Comparison of ENCODE assay signal across 12 cellular contexts in genomic region chr5:55914141-55914413, GRCh38.
DNase-seq lines count a peak whose midpoint lies in the region; ATAC-seq and TF ChIP-seq lines count a peak whose summit lies in the region.
"Had no signal": no experiment of that assay in that cellular context is flagged by ENCODE, and none has a peak within 500 bp of the region (broad histone marks: within the 10 kb centered on the region; RNA-seq: fewer than 3 reads in every experiment).

No MANE protein-coding gene starts in this region.

- ATAC-seq in GM18868 (IDR thresholded peaks at IDR 0.05; ENCODE audit: unreplicated experiment) (peak; percentile 77), GM21619 (IDR thresholded peaks at IDR 0.05; ENCODE audit: unreplicated experiment) (peak; percentile 95), HG03108 (IDR thresholded peaks at IDR 0.05; ENCODE audit: unreplicated experiment) (peak; percentile 97), T-cell (replicated peaks in 1 of 4) (no peak)
- ATAC-seq in activated CD8-positive, alpha-beta memory T cell treated with anti-CD3 and anti-CD28 coated beads, Interleukin-2, amount 10 ng/mL, durations not matched to agents 7 days and 5 days: no peak
- ATAC-seq: stimulated activated naive CD8-positive, alpha-beta T cell treated with anti-CD3 and anti-CD28 coated beads, Interleukin-15, amount 100 ng/mL, for 72 hours had no signal

- in situ Hi-C loops in GM13977 (cut with MboI; ENCODE audit: low pct_unique_long_range_greater_than_20kb, low sequenced_read_pairs, unreplicated experiment): no loop called here

- TF ChIP-seq CTCF in GM13977 (IDR thresholded peaks at IDR 0.05; ENCODE audit: extremely low read depth, insufficient read depth, missing control alignments): no peak

- DNase-seq in glomerular visceral epithelial cell (ENCODE audit: extremely low spot score) (peak; percentile 76), T-cell (no peak), GM13977 (ENCODE audit: low spot score) (no peak)
- no peak for DNase-seq in stimulated activated CD4-positive, alpha-beta T cell treated with anti-CD3 and anti-CD28 coated beads, Interleukin-4, amount 100 ng/mL, for 1 hour
- DNase-seq in activated CD8-positive, alpha-beta memory T cell treated with anti-CD3 and anti-CD28 coated beads, Interleukin-2, amount 10 ng/mL, durations not matched to agents 7 days and 5 days: no peak
- DNase-seq: activated CD4-positive, alpha-beta T cell treated with anti-CD3 and anti-CD28 coated beads for 4 hours; activated naive CD4-positive, alpha-beta T cell; stimulated activated CD4-positive, alpha-beta T cell treated with anti-CD3 and anti-CD28 coated beads, Interleukin-1b, Interleukin-23, amount 100 ng/mL, for 48 hours; stimulated activated naive CD8-positive, alpha-beta T cell treated with anti-CD3 and anti-CD28 coated beads, Interleukin-15, amount 100 ng/mL, for 72 hours had no signal

- H3K9me3 Mint-ChIP-seq in T-cell: no peaks in the 10 kb centered on the region
- no peaks in the 10 kb centered on the region for H3K9me3 Mint-ChIP-seq in activated CD8-positive, alpha-beta memory T cell treated with anti-CD3 and anti-CD28 coated beads, Interleukin-2, amount 10 ng/mL, durations not matched to agents 7 days and 5 days (ENCODE audit: low read depth)

- POLR2A ChIA-PET in T-cell (lab: Charles Lee): no interaction called here

- H3K4me3 Mint-ChIP-seq in T-cell: no peak overlapping the region
- no peak overlapping the region for H3K4me3 Mint-ChIP-seq in activated CD8-positive, alpha-beta memory T cell treated with anti-CD3 and anti-CD28 coated beads, Interleukin-2, amount 10 ng/mL, durations not matched to agents 7 days and 5 days
- H3K4me3 Mint-ChIP-seq: stimulated activated naive CD8-positive, alpha-beta T cell treated with anti-CD3 and anti-CD28 coated beads, Interleukin-15, amount 100 ng/mL, for 72 hours had no signal

- H3K27ac Mint-ChIP-seq in T-cell: no peak overlapping the region
- H3K27ac Mint-ChIP-seq in activated CD8-positive, alpha-beta memory T cell treated with anti-CD3 and anti-CD28 coated beads, Interleukin-2, amount 10 ng/mL, durations not matched to agents 7 days and 5 days: no peak overlapping the region
- H3K27ac Mint-ChIP-seq: stimulated activated naive CD8-positive, alpha-beta T cell treated with anti-CD3 and anti-CD28 coated beads, Interleukin-15, amount 100 ng/mL, for 72 hours had no signal

- CTCF ChIA-PET in T-cell (lab: Charles Lee): interaction anchor here (0.6 to 0.7 kb wide), 2 partner anchors 1037 to 1410 kb away, joined by 3 to 4 read pairs; no protein-coding TSS in a partner anchor
- CTCF ChIA-PET in activated CD8-positive, alpha-beta memory T cell treated with anti-CD3 and anti-CD28 coated beads, Interleukin-2, amount 10 ng/mL, durations not matched to agents 7 days and 5 days (lab: Charles Lee): no interaction called here

- peaks cover 0 to 1% of the 10 kb centered on the region in 2 donors for H3K27me3 Mint-ChIP-seq in T-cell
- no peaks in the 10 kb centered on the region for H3K27me3 Mint-ChIP-seq in activated CD8-positive, alpha-beta memory T cell treated with anti-CD3 and anti-CD28 coated beads, Interleukin-2, amount 10 ng/mL, durations not matched to agents 7 days and 5 days
- H3K27me3 Mint-ChIP-seq: stimulated activated naive CD8-positive, alpha-beta T cell treated with anti-CD3 and anti-CD28 coated beads, Interleukin-15, amount 100 ng/mL, for 72 hours had no signal

- H3K36me3 Mint-ChIP-seq in T-cell: no peaks in the 10 kb centered on the region
- no peaks in the 10 kb centered on the region for H3K36me3 Mint-ChIP-seq in activated CD8-positive, alpha-beta memory T cell treated with anti-CD3 and anti-CD28 coated beads, Interleukin-2, amount 10 ng/mL, durations not matched to agents 7 days and 5 days

- H3K4me1 Mint-ChIP-seq in T-cell: peaks cover 0 to 1% (median under 1%) of the 10 kb centered on the region in 3 donors
- peaks cover 4% of the 10 kb centered on the region for H3K4me1 Mint-ChIP-seq in activated CD8-positive, alpha-beta memory T cell treated with anti-CD3 and anti-CD28 coated beads, Interleukin-2, amount 10 ng/mL, durations not matched to agents 7 days and 5 days

Comparison
In these comparisons a context has a peak if more than half of its experiments do, and no peak if none do; other contexts are left out.
1. ATAC-seq: peak in GM18868 (single experiment), GM21619 (single experiment) and HG03108 (single experiment); none in T-cell (0 of 4) and activated CD8-positive, alpha-beta memory T cell treated with anti-CD3 and anti-CD28 coated beads, Interleukin-2, amount 10 ng/mL, durations not matched to agents 7 days and 5 days (single experiment).